9 cellular contexts compared by ENCODE assay signal in genomic region chr19:47097396-47098217, GRCh38. TPM values are rescaled to one million over a fixed set of nuclear protein-coding genes. Genes with fewer than 3 reads are reported as not detected.
DNase-seq lines count a peak whose midpoint lies in the region; ATAC-seq and TF ChIP-seq lines count a peak whose summit lies in the region.
"Had no signal": no experiment of that assay in that cellular context is flagged by ENCODE, and none has a peak within 500 bp of the region (broad histone marks: within the 10 kb centered on the region; RNA-seq: fewer than 3 reads in every experiment).

No MANE protein-coding gene starts in this region.

- peak overlapping the region; percentile 96 for H3K27ac Mint-ChIP-seq in activated T-cell treated with anti-CD3 and anti-CD28 coated beads, Interleukin-2, amount 50 U/mL, for 24 hours
- H3K27ac Mint-ChIP-seq in endodermal cell = peak overlapping the region; percentile 83
- H3K27ac Mint-ChIP-seq in type B pancreatic cell = peak overlapping the region; percentile 99

- H3K27me3 Mint-ChIP-seq in activated T-cell treated with anti-CD3 and anti-CD28 coated beads, Interleukin-2, amount 50 U/mL, for 24 hours = no peaks in the 10 kb centered on the region
- H3K27me3 Mint-ChIP-seq in endodermal cell (ENCODE audit: insufficient read depth) = no peaks in the 10 kb centered on the region
- H3K27me3 Mint-ChIP-seq in type B pancreatic cell = no peaks in the 10 kb centered on the region

- TF ChIP-seq CTCF in endodermal cell (conservative IDR thresholded peaks at IDR 0.05) (no peak), type B pancreatic cell (conservative IDR thresholded peaks at IDR 0.05) (no peak)

- DNase-seq in activated T-cell treated with anti-CD3 and anti-CD28 coated beads, Interleukin-2, amount 50 U/mL, for 24 hours = no peak
- no peak for DNase-seq in activated T-cell treated with anti-CD3 and anti-CD28 coated beads, Interleukin-2, amount 50 U/mL, for 48 hours
- peak; percentile 49 for DNase-seq in endodermal cell
- no peak for DNase-seq in type B pancreatic cell (ENCODE audit: extremely low spot score, unreplicated experiment)
- no peak for DNase-seq in NK-92 treated with Interleukin-12 subunit alpha and Interleukin-12 subunit beta, amount 100 ng/mL, for 24 hours (lab: John Stamatoyannopoulos, UW)
- DNase-seq: NCI-H748 treated with DMSO at 0.1 percent for 48 hours had no signal

- H3K27me3 ChIP-seq in endodermal cell (ENCODE audit: control insufficient read depth, insufficient read depth, low read length, poor library complexity, severe bottlenecking) (no peaks in the 10 kb centered on the region), muscle layer of duodenum (ENCODE audit: low read depth, low read length) (no peaks in the 10 kb centered on the region)

- H3K9me3 Mint-ChIP-seq in activated T-cell treated with anti-CD3 and anti-CD28 coated beads, Interleukin-2, amount 50 U/mL, for 24 hours = no peaks in the 10 kb centered on the region
- H3K9me3 Mint-ChIP-seq in endodermal cell (no peaks in the 10 kb centered on the region), type B pancreatic cell (no peaks in the 10 kb centered on the region)

- ATAC-seq in GM18858 (IDR thresholded peaks at IDR 0.05; ENCODE audit: unreplicated experiment) (no peak), HG02970 (IDR thresholded peaks at IDR 0.05; ENCODE audit: low FRiP score, unreplicated experiment) (no peak)

- H3K36me3 ChIP-seq in endodermal cell (ENCODE audit: control insufficient read depth, insufficient read depth, low read length) (peaks cover 45% of the 10 kb centered on the region), muscle layer of duodenum (ENCODE audit: control insufficient read depth in 1 of 2, insufficient read depth in 2 of 2, low read length in 2 of 2) (peaks cover 0 to 6% of the 10 kb centered on the region in 2 donors)

- H3K27ac ChIP-seq in endodermal cell (ENCODE audit: low read depth, low read length) = peak overlapping the region; percentile 16
- H3K27ac ChIP-seq in muscle layer of duodenum (ENCODE audit: low read length) = peak overlapping the region; percentile 86

- peaks cover 82% of the 10 kb centered on the region for H3K36me3 Mint-ChIP-seq in activated T-cell treated with anti-CD3 and anti-CD28 coated beads, Interleukin-2, amount 50 U/mL, for 24 hours (ENCODE audit: low read depth)
- peaks cover 30% of the 10 kb centered on the region for H3K36me3 Mint-ChIP-seq in endodermal cell (ENCODE audit: low read depth)
- peaks cover 21% of the 10 kb centered on the region for H3K36me3 Mint-ChIP-seq in type B pancreatic cell

- WGBS in endodermal cell (ENCODE audit: insufficient coverage in 1 of 2, insufficient read length in 1 of 2), 2 experiments = 93 to 95% methylated on average over 25 to 31 of the region's 31 CpGs

- no peak overlapping the region for H3K9ac ChIP-seq in endodermal cell (ENCODE audit: extremely low read depth, low read length, poor library complexity, severe bottlenecking)

- H3K9me3 ChIP-seq in endodermal cell (ENCODE audit: control insufficient read depth, low read length) = no peaks in the 10 kb centered on the region
- H3K9me3 ChIP-seq in muscle layer of duodenum (ENCODE audit: control insufficient read depth in 1 of 2, low read length in 2 of 2) = no peaks in the 10 kb centered on the region

- H3K4me1 Mint-ChIP-seq in activated T-cell treated with anti-CD3 and anti-CD28 coated beads, Interleukin-2, amount 50 U/mL, for 24 hours (ENCODE audit: low read depth) = peaks cover 77% of the 10 kb centered on the region
- H3K4me1 Mint-ChIP-seq in endodermal cell (peaks cover 19% of the 10 kb centered on the region), type B pancreatic cell (ENCODE audit: unreplicated experiment) (peaks cover 52% of the 10 kb centered on the region)

- H3K4me3 Mint-ChIP-seq in activated T-cell treated with anti-CD3 and anti-CD28 coated beads, Interleukin-2, amount 50 U/mL, for 24 hours = no peak overlapping the region
- H3K4me3 Mint-ChIP-seq in endodermal cell (no peak overlapping the region), type B pancreatic cell (no peak overlapping the region)

- H3K4me3 ChIP-seq in endodermal cell (ENCODE audit: low read length) = no peak overlapping the region
- no peak overlapping the region for H3K4me3 ChIP-seq in muscle layer of duodenum (ENCODE audit: low read depth in 1 of 2, low read length in 2 of 2)

- H3K4me1 ChIP-seq in endodermal cell (ENCODE audit: control insufficient read depth, insufficient read depth, low read length) (no peaks in the 10 kb centered on the region), muscle layer of duodenum (ENCODE audit: control insufficient read depth in 1 of 2, insufficient read depth in 2 of 2, low read length in 2 of 2) (peaks cover 9 to 33% of the 10 kb centered on the region in 2 donors)

RNA-seq across cellular contexts. Expression of gene ZC3H4, which starts 16.0 kb away (rescaled TPM):
- 10 to 100 TPM; 64.9 to 82.5 TPM for total RNA-seq in endodermal cell
- polyA plus RNA-seq in endodermal cell (2013, experiment 1 of 2) = 23.7 TPM
- polyA plus RNA-seq in endodermal cell (2013, experiment 2 of 2) = 23.5 TPM
- total RNA-seq in type B pancreatic cell (ENCODE audit: low replicate concordance) = 59.9 and 71.4 TPM in 2 replicates

RNA-seq across cellular contexts. Expression of gene SAE1, which starts 33.0 kb away (rescaled TPM):
- total RNA-seq in endodermal cell = 100 to 1,000 TPM; 187 to 240 TPM
- 185 TPM for polyA plus RNA-seq in endodermal cell (2013, experiment 1 of 2)
- 176 TPM for polyA plus RNA-seq in endodermal cell (2013, experiment 2 of 2)
- 102 and 155 TPM in 2 replicates for total RNA-seq in type B pancreatic cell (ENCODE audit: low replicate concordance)

RNA-seq across cellular contexts. Expression of gene TMEM160, which starts 49.2 kb away (rescaled TPM):
- 10 to 100 TPM; 61.8 to 69.5 TPM for total RNA-seq in endodermal cell
- 44.2 TPM for polyA plus RNA-seq in endodermal cell (2013, experiment 1 of 2)
- 34.1 TPM for polyA plus RNA-seq in endodermal cell (2013, experiment 2 of 2)
- 28.4 and 37.3 TPM in 2 replicates for total RNA-seq in type B pancreatic cell (ENCODE audit: low replicate concordance)
